ENCODE assay signal across 13 cellular contexts in the genomic region with DNA sequence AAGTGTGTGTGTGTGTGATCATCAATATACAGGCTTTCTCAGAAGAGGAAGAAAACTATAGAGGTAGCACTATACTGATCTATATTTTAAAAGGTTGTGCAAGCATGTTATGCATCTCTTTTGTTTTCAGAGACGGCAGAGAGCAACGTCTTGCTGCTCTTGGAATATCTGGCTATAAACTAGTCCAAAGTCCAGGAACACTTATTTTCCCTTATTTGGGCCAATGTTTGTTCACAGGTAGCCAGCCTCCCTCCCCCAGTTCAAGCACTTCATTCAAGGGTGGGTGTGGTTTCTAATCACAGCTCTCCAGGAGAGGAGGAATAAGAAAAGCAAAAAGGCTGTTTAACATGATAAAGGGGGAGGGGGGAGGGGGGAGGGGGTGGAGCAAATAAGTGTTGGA. TPM values are rescaled to one million over a fixed set of nuclear protein-coding genes. Genes with fewer than 3 reads are reported as not detected.
DNase-seq lines count a peak whose midpoint lies in the region; ATAC-seq and TF ChIP-seq lines count a peak whose summit lies in the region.
"Had no signal": no experiment of that assay in that cellular context is flagged by ENCODE, and none has a peak within 500 bp of the region (broad histone marks: within the 10 kb centered on the region; RNA-seq: fewer than 3 reads in every experiment).

No MANE protein-coding gene starts in this region.

- peak overlapping the region; percentile 85 for H3K4me3 ChIP-seq in iPS-20b (ENCODE audit: low read length)
- H3K4me3 ChIP-seq in thyroid gland (replicated peaks in 1 of 3): no peak overlapping the region

- H3K27ac Mint-ChIP-seq in activated naive CD4-positive, alpha-beta T cell treated with anti-CD3 and anti-CD28 coated beads for 36 hours: no peak overlapping the region
- H3K27ac Mint-ChIP-seq: activated T-cell treated with anti-CD3 and anti-CD28 coated beads, Interleukin-2, amount 50 U/mL, for 72 hours had no signal

- no peak overlapping the region for H3K4me3 Mint-ChIP-seq in activated naive CD4-positive, alpha-beta T cell treated with anti-CD3 and anti-CD28 coated beads for 36 hours

- H3K36me3 ChIP-seq in iPS-20b (ENCODE audit: insufficient read depth, low read depth, low read length) (peaks cover 67% of the 10 kb centered on the region), thyroid gland (no peaks in the 10 kb centered on the region)

- peaks cover 36% of the 10 kb centered on the region for H3K27me3 ChIP-seq in iPS-20b (ENCODE audit: insufficient read depth, low read length)
- H3K27me3 ChIP-seq in thyroid gland: no peaks in the 10 kb centered on the region

- intact Hi-C loops in thyroid gland (cut with DNase I): loop anchor here (10.0 kb wide), 1 partner anchor 209 kb away; no protein-coding TSS in a partner anchor
- intact Hi-C loops in activated naive CD4-positive, alpha-beta T cell treated with anti-CD3 and anti-CD28 coated beads for 36 hours (cut with micrococcal nuclease): loop anchor here (5.0 kb wide), 1 partner anchor 492 kb away; a partner anchor contains a TSS

- H3K27me3 Mint-ChIP-seq in activated naive CD4-positive, alpha-beta T cell treated with anti-CD3 and anti-CD28 coated beads for 36 hours (ENCODE audit: low read depth): peaks cover 44% of the 10 kb centered on the region

- no peaks in the 10 kb centered on the region for H3K9me3 Mint-ChIP-seq in activated naive CD4-positive, alpha-beta T cell treated with anti-CD3 and anti-CD28 coated beads for 36 hours
- H3K9me3 Mint-ChIP-seq: activated T-cell treated with anti-CD3 and anti-CD28 coated beads, Interleukin-2, amount 50 U/mL, for 72 hours; naive thymus-derived CD8-positive, alpha-beta T cell had no signal

- peak; percentile 19 to 76 (median 75) for DNase-seq in NCI-H1417 (lab: John Stamatoyannopoulos, UW)
- no peak for DNase-seq in NCI-H1417 treated with DMSO at 0.1 percent for 48 hours (lab: John Stamatoyannopoulos, UW)
- DNase-seq in NCI-H774 (lab: John Stamatoyannopoulos, UW): peak; percentile 31
- DNase-seq in thyroid gland: peak; percentile 82 to 83
- no peak for DNase-seq in stimulated activated CD4-positive, alpha-beta T cell treated with anti-CD3 and anti-CD28 coated beads, Interleukin-12 subunit alpha, Interleukin-12 subunit beta, amount 100 ng/mL, for 4 hours
- no peak for DNase-seq in activated naive CD4-positive, alpha-beta T cell treated with anti-CD3 and anti-CD28 coated beads for 36 hours
- DNase-seq: activated T-cell treated with anti-CD3 and anti-CD28 coated beads, Interleukin-2, amount 50 U/mL, for 72 hours; naive thymus-derived CD8-positive, alpha-beta T cell; NCI-H1930; Right ventricle myocardium superior; stimulated activated CD4-positive, alpha-beta T cell treated with anti-CD3 and anti-CD28 coated beads, Interleukin-15, amount 100 ng/mL, for 24 hours had no signal

- TF ChIP-seq CTCF in thyroid gland (IDR thresholded peaks at IDR 0.05): no peak

- CTCF ChIA-PET in activated naive CD4-positive, alpha-beta T cell treated with anti-CD3 and anti-CD28 coated beads for 36 hours (lab: Charles Lee): interaction anchor here (0.6 to 1.2 kb wide), 2 partner anchors 20 to 275 kb away, joined by 4 read pairs; no protein-coding TSS in a partner anchor

- 34 to 37% methylated on average over 2 of the region's 2 CpGs for WGBS in thyroid gland, 2 donors

- peaks cover 5% of the 10 kb centered on the region for H3K36me3 Mint-ChIP-seq in activated naive CD4-positive, alpha-beta T cell treated with anti-CD3 and anti-CD28 coated beads for 36 hours (ENCODE audit: low read depth)
- H3K36me3 Mint-ChIP-seq: naive thymus-derived CD8-positive, alpha-beta T cell had no signal

- ATAC-seq in GM18517 (IDR thresholded peaks at IDR 0.05; ENCODE audit: unreplicated experiment): no peak
- ATAC-seq: activated T-cell treated with anti-CD3 and anti-CD28 coated beads, Interleukin-2, amount 50 U/mL, for 72 hours; naive thymus-derived CD8-positive, alpha-beta T cell had no signal

- H3K9me3 ChIP-seq in iPS-20b (ENCODE audit: insufficient read depth, low read depth, low read length) (no peaks in the 10 kb centered on the region), thyroid gland (no peaks in the 10 kb centered on the region)

- peaks cover 38% of the 10 kb centered on the region for H3K4me1 ChIP-seq in iPS-20b (ENCODE audit: insufficient read depth, low read length)
- H3K4me1 ChIP-seq in thyroid gland: peaks cover 42 to 48% of the 10 kb centered on the region in 2 donors

- H3K4me1 Mint-ChIP-seq in activated naive CD4-positive, alpha-beta T cell treated with anti-CD3 and anti-CD28 coated beads for 36 hours (ENCODE audit: low read depth): peaks cover 24% of the 10 kb centered on the region

- H3K27ac ChIP-seq in iPS-20b (ENCODE audit: low read length) (no peak overlapping the region), thyroid gland (peak overlapping the region; percentile 72 to 93 (median 84))

- TF ChIP-seq POLR2A in thyroid gland (IDR thresholded peaks at IDR 0.05): peak in 1 of 2 donors; percentile 75

- peak overlapping the region; percentile 52; the same call in 1 of the 2 replicates for H3K9ac ChIP-seq in iPS-20b (ENCODE audit: low read depth, low read length)

RNA-seq across cellular contexts. Expression of a gene that starts 4.2 kb away (rescaled TPM):
- 10 to 100 TPM; 31.2 to 45.4 (median 41.5) TPM for total RNA-seq in thyroid gland
- 1 to 10 TPM; 1.5 to 1.7 TPM for total RNA-seq in activated naive CD4-positive, alpha-beta T cell treated with anti-CD3 and anti-CD28 coated beads for 36 hours

RNA-seq across cellular contexts. Expression of a gene that starts 54.1 kb away (rescaled TPM):
- total RNA-seq in thyroid gland: 10 to 100 TPM; 14.8 to 22.2 (median 17.9) TPM
- total RNA-seq in activated naive CD4-positive, alpha-beta T cell treated with anti-CD3 and anti-CD28 coated beads for 36 hours: 1 to 10 TPM; 2.5 to 2.7 TPM

Comparison
In these comparisons a context has a peak if more than half of its experiments do, and no peak if none do; other contexts are left out.
1. DNase-seq: peak in NCI-H1417 (3 of 3), NCI-H774 (single experiment) and thyroid gland (2 of 2); none in NCI-H1417 treated with DMSO at 0.1 percent for 48 hours (single experiment), stimulated activated CD4-positive, alpha-beta T cell treated with anti-CD3 and anti-CD28 coated beads, Interleukin-12 subunit alpha, Interleukin-12 subunit beta, amount 100 ng/mL, for 4 hours (single experiment) and activated naive CD4-positive, alpha-beta T cell treated with anti-CD3 and anti-CD28 coated beads for 36 hours (single experiment).
2. RNA of a gene that starts 4.2 kb away (total RNA-seq): 31.2 to 45.4 TPM in thyroid gland; 1.5 to 1.7 TPM in activated naive CD4-positive, alpha-beta T cell treated with anti-CD3 and anti-CD28 coated beads for 36 hours; every median in the first group is over 10 times any median in the second.
3. RNA of a gene that starts 54.1 kb away (total RNA-seq): 14.8 to 22.2 TPM in thyroid gland; 2.5 to 2.7 TPM in activated naive CD4-positive, alpha-beta T cell treated with anti-CD3 and anti-CD28 coated beads for 36 hours; every median in the first group is over 4 times any median in the second.